ENCODE assay signal across 23 cellular contexts in the genomic region with DNA sequence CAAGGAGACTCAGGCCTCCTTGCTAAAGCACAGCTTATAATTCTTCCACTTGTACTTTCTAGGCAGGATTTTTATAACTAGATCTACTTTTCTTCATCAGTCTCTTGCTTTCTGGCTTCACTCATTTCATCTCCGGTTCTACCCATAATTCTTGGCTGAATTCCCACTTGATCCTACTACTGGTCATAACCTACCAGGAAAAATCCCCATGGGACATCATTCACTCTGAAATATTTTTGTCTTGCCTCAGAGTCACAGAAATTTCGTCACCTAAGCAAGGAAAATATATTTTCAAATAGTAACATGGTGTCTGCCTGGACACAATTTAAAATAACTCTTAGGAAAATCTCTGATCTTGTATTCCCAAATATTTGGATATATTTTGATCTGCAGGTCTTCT.
"Had no signal": no experiment of that assay in that cellular context is flagged by ENCODE, and none has a peak within 500 bp of the region (broad histone marks: within the 10 kb centered on the region; RNA-seq: fewer than 3 reads in every experiment).

No MANE protein-coding gene starts in this region.

- H3K27me3 ChIP-seq: MG63, SJCRH30 had no signal

- H3K9me3 ChIP-seq: MG63, SJCRH30 had no signal

- FAIRE-seq: HTR-8/SVneo, K562 had no signal

- H3K27ac ChIP-seq: HL-60, KMS-11, SJCRH30 had no signal

- DNase-seq: Kasumi-1, MG63, NCI-H1092, NCI-H1105 treated with DMSO at 0.1 percent for 48 hours, NCI-H1417 treated with DMSO at 0.1 percent for 48 hours, NCI-H146, NCI-H1694 treated with DMSO at 0.1 percent for 48 hours, NCI-H1930, NCI-H2081 treated with DMSO at 0.1 percent for 48 hours, NCI-H2171 treated with DMSO at 0.1 percent for 48 hours, NCI-H2227 treated with DMSO at 0.1 percent for 48 hours, NCI-H524, NCI-H526 treated with DMSO at 0.1 percent for 48 hours, NCI-H748 treated with DMSO at 0.1 percent for 48 hours, SHP77 treated with DMSO at 0.1 percent for 48 hours, SJCRH30 had no signal

- ATAC-seq: K562, Panc1, Right ventricle myocardium inferior, SK-N-SH treated with all-trans-retinoic acid at 6 μM for 48 hours had no signal

- H3K4me3 ChIP-seq: K562, MG63, SJCRH30 had no signal

- H3K4me2 ChIP-seq: KMS-11 had no signal

- H3K9ac ChIP-seq: KMS-11 had no signal

- H3K36me3 ChIP-seq: MG63, SJCRH30 had no signal

- H3K4me1 ChIP-seq: SJCRH30 had no signal
